ENCODE assay signal across 9 cellular contexts in the genomic region with DNA sequence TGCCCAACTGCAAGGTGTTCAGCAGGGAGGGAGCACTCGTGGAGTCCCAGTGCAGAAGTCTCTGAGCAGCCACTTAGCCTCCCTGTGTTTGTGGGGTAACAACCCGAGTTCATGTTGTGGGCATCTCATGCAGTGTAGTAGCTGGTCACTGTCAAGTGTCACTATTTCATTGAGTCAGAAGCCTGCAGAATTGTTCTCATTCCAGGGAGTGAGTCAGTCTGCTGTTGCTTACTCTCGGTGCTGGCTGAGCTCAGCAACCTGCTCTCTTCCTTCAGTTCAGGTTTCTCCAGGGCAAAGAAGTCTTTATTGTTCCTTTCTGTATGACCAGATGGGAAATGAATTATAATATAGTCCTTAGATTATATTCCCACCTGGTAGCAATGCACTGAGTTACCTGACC. TPM values are rescaled to one million over a fixed set of nuclear protein-coding genes. Genes with fewer than 3 reads are reported as not detected.
DNase-seq lines count a peak whose midpoint lies in the region; ATAC-seq and TF ChIP-seq lines count a peak whose summit lies in the region.
"Had no signal": no experiment of that assay in that cellular context is flagged by ENCODE, and none has a peak within 500 bp of the region (broad histone marks: within the 10 kb centered on the region; RNA-seq: fewer than 3 reads in every experiment).

No MANE protein-coding gene starts in this region.

- DNase-seq in GM03348 (ENCODE audit: low spot score) = peak; percentile 86
- no peak for DNase-seq in heart right ventricle
- no peak for DNase-seq in SK-N-DZ (ENCODE audit: low spot score)
- no peak for DNase-seq in activated T-helper 1 cell treated with anti-CD3 and anti-CD28 coated beads, Interleukin-12 subunit alpha, Interleukin-12 subunit beta, Interleukin-2, Interleukin-4 antibody, amounts not matched to agents 30 ng/mL and 10 ng/mL and 1 ng/mL, durations not matched to agents 14 hours and 24 hours and 36 hours (ENCODE audit: low spot score)
- DNase-seq: NK-92 treated with Interleukin-12 subunit alpha and Interleukin-12 subunit beta, amount 100 ng/mL, for 24 hours had no signal

- H3K9ac ChIP-seq in rectal smooth muscle tissue (ENCODE audit: low read length) = no peak overlapping the region

- no peak for TF ChIP-seq CTCF in heart right ventricle (IDR thresholded peaks at IDR 0.05)

- H3K4me3 ChIP-seq in heart right ventricle (peak overlapping the region in 3 of 10 donors; percentile 14 to 17 (median 17)), rectal smooth muscle tissue (ENCODE audit: low read length) (peak overlapping the region; percentile 11)

- no peaks in the 10 kb centered on the region for H3K9me3 ChIP-seq in heart right ventricle

- WGBS in heart right ventricle, 2 donors = 16 to 27% methylated on average over 3 of the region's 3 CpGs

- H3K4me1 ChIP-seq in heart right ventricle = peaks cover 6 to 76% (median 48%) of the 10 kb centered on the region in 9 donors
- H3K4me1 ChIP-seq in rectal smooth muscle tissue (ENCODE audit: control insufficient read depth, insufficient read depth, low read length) = peaks cover 13% of the 10 kb centered on the region

- H3K9me3 Mint-ChIP-seq in activated T-helper 17 cell treated with anti-CD3 and anti-CD28 coated beads, Interleukin-2, amount 50 U/mL, for 72 hours = no peaks in the 10 kb centered on the region
- H3K9me3 Mint-ChIP-seq in activated T-helper 1 cell treated with anti-CD3 and anti-CD28 coated beads, Interleukin-12 subunit alpha, Interleukin-12 subunit beta, Interleukin-2, Interleukin-4 antibody, amounts not matched to agents 30 ng/mL and 10 ng/mL and 1 ng/mL, durations not matched to agents 14 hours and 24 hours and 36 hours = no peaks in the 10 kb centered on the region

- H3K36me3 Mint-ChIP-seq in activated T-helper 17 cell treated with anti-CD3 and anti-CD28 coated beads, Interleukin-2, amount 50 U/mL, for 72 hours (ENCODE audit: low read depth) = peaks cover 42% of the 10 kb centered on the region
- peaks cover 17% of the 10 kb centered on the region for H3K36me3 Mint-ChIP-seq in activated T-helper 1 cell treated with anti-CD3 and anti-CD28 coated beads, Interleukin-12 subunit alpha, Interleukin-12 subunit beta, Interleukin-2, Interleukin-4 antibody, amounts not matched to agents 30 ng/mL and 10 ng/mL and 1 ng/mL, durations not matched to agents 14 hours and 24 hours and 36 hours (ENCODE audit: low read depth)

- H3K27ac Mint-ChIP-seq in activated T-helper 17 cell treated with anti-CD3 and anti-CD28 coated beads, Interleukin-2, amount 50 U/mL, for 72 hours = peak overlapping the region; percentile 83
- H3K27ac Mint-ChIP-seq in activated T-helper 1 cell treated with anti-CD3 and anti-CD28 coated beads, Interleukin-12 subunit alpha, Interleukin-12 subunit beta, Interleukin-2, Interleukin-4 antibody, amounts not matched to agents 30 ng/mL and 10 ng/mL and 1 ng/mL, durations not matched to agents 14 hours and 24 hours and 36 hours = no peak overlapping the region

- H3K27ac ChIP-seq in heart right ventricle (peak overlapping the region; percentile 46 to 83 (median 72)), rectal smooth muscle tissue (ENCODE audit: low read depth, low read length) (peak overlapping the region; percentile 47)

- H3K4me1 Mint-ChIP-seq in activated T-helper 17 cell treated with anti-CD3 and anti-CD28 coated beads, Interleukin-2, amount 50 U/mL, for 72 hours = peaks cover 45% of the 10 kb centered on the region
- peaks cover 66% of the 10 kb centered on the region for H3K4me1 Mint-ChIP-seq in activated T-helper 1 cell treated with anti-CD3 and anti-CD28 coated beads, Interleukin-12 subunit alpha, Interleukin-12 subunit beta, Interleukin-2, Interleukin-4 antibody, amounts not matched to agents 30 ng/mL and 10 ng/mL and 1 ng/mL, durations not matched to agents 14 hours and 24 hours and 36 hours (ENCODE audit: low read depth)

- no peaks in the 10 kb centered on the region for H3K27me3 Mint-ChIP-seq in activated T-helper 17 cell treated with anti-CD3 and anti-CD28 coated beads, Interleukin-2, amount 50 U/mL, for 72 hours
- H3K27me3 Mint-ChIP-seq in activated T-helper 1 cell treated with anti-CD3 and anti-CD28 coated beads, Interleukin-12 subunit alpha, Interleukin-12 subunit beta, Interleukin-2, Interleukin-4 antibody, amounts not matched to agents 30 ng/mL and 10 ng/mL and 1 ng/mL, durations not matched to agents 14 hours and 24 hours and 36 hours (ENCODE audit: insufficient read depth) = no peaks in the 10 kb centered on the region

- H3K36me3 ChIP-seq in heart right ventricle (peaks cover 0 to 33% (median 3%) of the 10 kb centered on the region in 9 donors), rectal smooth muscle tissue (ENCODE audit: control insufficient read depth, insufficient read depth, low read length) (peaks cover 5% of the 10 kb centered on the region)

- H3K27me3 ChIP-seq in heart right ventricle = no peaks in the 10 kb centered on the region
- no peaks in the 10 kb centered on the region for H3K27me3 ChIP-seq in rectal smooth muscle tissue (ENCODE audit: control insufficient read depth, insufficient read depth, low read length)

- peak overlapping the region; percentile 28 for H3K4me3 Mint-ChIP-seq in activated T-helper 17 cell treated with anti-CD3 and anti-CD28 coated beads, Interleukin-2, amount 50 U/mL, for 72 hours
- H3K4me3 Mint-ChIP-seq in activated T-helper 1 cell treated with anti-CD3 and anti-CD28 coated beads, Interleukin-12 subunit alpha, Interleukin-12 subunit beta, Interleukin-2, Interleukin-4 antibody, amounts not matched to agents 30 ng/mL and 10 ng/mL and 1 ng/mL, durations not matched to agents 14 hours and 24 hours and 36 hours = no peak overlapping the region

- ATAC-seq in activated T-helper 17 cell treated with anti-CD3 and anti-CD28 coated beads, Interleukin-2, amount 50 U/mL, for 72 hours (replicated peaks) = peak; percentile 91
- ATAC-seq in heart right ventricle (peak; percentile 79 to 89 (median 84)), HG03469 (IDR thresholded peaks at IDR 0.05; ENCODE audit: unreplicated experiment) (no peak), HG03342 (IDR thresholded peaks at IDR 0.05; ENCODE audit: unreplicated experiment) (no peak)

- intact Hi-C loops in heart right ventricle (cut with DNase I) = loop anchor here in 1 of 10 donors (10.0 kb wide), 1 partner anchor 455 kb away; a partner anchor contains a TSS
- intact Hi-C loops in activated T-helper 1 cell treated with anti-CD3 and anti-CD28 coated beads, Interleukin-12 subunit alpha, Interleukin-12 subunit beta, Interleukin-2, Interleukin-4 antibody, amounts not matched to agents 30 ng/mL and 10 ng/mL and 1 ng/mL, durations not matched to agents 14 hours and 24 hours and 36 hours (cut with micrococcal nuclease) = loop anchor here (10.0 kb wide), 1 partner anchor 455 kb away; a partner anchor contains a TSS

RNA-seq across cellular contexts. Expression of a gene that starts 24.1 kb away (rescaled TPM):
- 10 to 100 TPM; 60.0 to 92.1 TPM for total RNA-seq in activated T-helper 17 cell treated with anti-CD3 and anti-CD28 coated beads, Interleukin-2, amount 50 U/mL, for 72 hours
- 100 to 1,000 TPM in 3 of 10 donors, 10 to 100 TPM in 7; 58.4 to 207 (median 84.8) TPM for total RNA-seq in heart right ventricle
- polyA plus RNA-seq in heart right ventricle = 100 to 1,000 TPM in 1 of 2 donors, 10 to 100 TPM in 1; 74.3 to 251 TPM
- polyA plus RNA-seq in SK-N-DZ (2014; cell fraction: cytosol; rRNA removed) = 46.9 and 54.2 TPM in 2 replicates
- polyA plus RNA-seq in SK-N-DZ (2014; cell fraction: nucleus; rRNA removed) = 27.5 and 32.0 TPM in 2 replicates
- 64.7 and 68.4 TPM in 2 replicates for total RNA-seq in activated T-helper 1 cell treated with anti-CD3 and anti-CD28 coated beads, Interleukin-12 subunit alpha, Interleukin-12 subunit beta, Interleukin-2, Interleukin-4 antibody, amounts not matched to agents 30 ng/mL and 10 ng/mL and 1 ng/mL, durations not matched to agents 14 hours and 24 hours and 36 hours

RNA-seq across cellular contexts. Expression of a gene that starts 25.9 kb away (rescaled TPM):
- total RNA-seq in activated T-helper 17 cell treated with anti-CD3 and anti-CD28 coated beads, Interleukin-2, amount 50 U/mL, for 72 hours = 10 to 100 TPM; 56.5 to 63.2 TPM
- total RNA-seq in heart right ventricle = 10 to 100 TPM in 9 of 10 donors, 1 to 10 TPM in 1; 9.5 to 36.1 (median 27.4) TPM
- polyA plus RNA-seq in heart right ventricle = 10 to 100 TPM; 30.7 to 46.5 TPM
- 14.1 and 28.5 TPM in 2 replicates for polyA plus RNA-seq in SK-N-DZ (2014; cell fraction: cytosol; rRNA removed)
- 17.0 and 17.7 TPM in 2 replicates for polyA plus RNA-seq in SK-N-DZ (2014; cell fraction: nucleus; rRNA removed)
- 21.7 and 25.0 TPM in 2 replicates for total RNA-seq in activated T-helper 1 cell treated with anti-CD3 and anti-CD28 coated beads, Interleukin-12 subunit alpha, Interleukin-12 subunit beta, Interleukin-2, Interleukin-4 antibody, amounts not matched to agents 30 ng/mL and 10 ng/mL and 1 ng/mL, durations not matched to agents 14 hours and 24 hours and 36 hours

RNA-seq across cellular contexts. Expression of a gene that starts 38.3 kb away (rescaled TPM):
- 10 to 100 TPM; 24.5 to 31.2 TPM for total RNA-seq in activated T-helper 17 cell treated with anti-CD3 and anti-CD28 coated beads, Interleukin-2, amount 50 U/mL, for 72 hours
- 10 to 100 TPM; 38.0 to 59.5 (median 47.0) TPM for total RNA-seq in heart right ventricle
- polyA plus RNA-seq in heart right ventricle = 10 to 100 TPM; 28.2 to 37.5 TPM
- 29.1 and 33.1 TPM in 2 replicates for polyA plus RNA-seq in SK-N-DZ (2014; cell fraction: cytosol; rRNA removed)
- polyA plus RNA-seq in SK-N-DZ (2014; cell fraction: nucleus; rRNA removed) = 11.1 and 15.7 TPM in 2 replicates
- 61.6 and 62.7 TPM in 2 replicates for total RNA-seq in activated T-helper 1 cell treated with anti-CD3 and anti-CD28 coated beads, Interleukin-12 subunit alpha, Interleukin-12 subunit beta, Interleukin-2, Interleukin-4 antibody, amounts not matched to agents 30 ng/mL and 10 ng/mL and 1 ng/mL, durations not matched to agents 14 hours and 24 hours and 36 hours

RNA-seq across cellular contexts. Expression of a gene that starts 55.9 kb away (rescaled TPM):
- total RNA-seq in activated T-helper 17 cell treated with anti-CD3 and anti-CD28 coated beads, Interleukin-2, amount 50 U/mL, for 72 hours = not detected
- total RNA-seq in heart right ventricle = under 1 TPM; 0.06 to 0.21 (median 0.09) TPM
- polyA plus RNA-seq in heart right ventricle = under 1 TPM in 1 of 2 donors, not detected in 1; 0.01 TPM
- 0.06 TPM in 1 of 2 replicates, not detected in the other for polyA plus RNA-seq in SK-N-DZ (2014; cell fraction: cytosol; rRNA removed)
- 0.08 TPM in 1 of 2 replicates, not detected in the other for polyA plus RNA-seq in SK-N-DZ (2014; cell fraction: nucleus; rRNA removed)
- total RNA-seq in activated T-helper 1 cell treated with anti-CD3 and anti-CD28 coated beads, Interleukin-12 subunit alpha, Interleukin-12 subunit beta, Interleukin-2, Interleukin-4 antibody, amounts not matched to agents 30 ng/mL and 10 ng/mL and 1 ng/mL, durations not matched to agents 14 hours and 24 hours and 36 hours = 0.17 TPM in 1 of 2 replicates, not detected in the other

Comparison
In these comparisons a context has a peak if more than half of its experiments do, and no peak if none do; other contexts are left out.
1. ATAC-seq: peak in activated T-helper 17 cell treated with anti-CD3 and anti-CD28 coated beads, Interleukin-2, amount 50 U/mL, for 72 hours (single experiment) and heart right ventricle (8 of 8); none in HG03469 (single experiment) and HG03342 (single experiment).